Comparison of ENCODE assay signal across 24 cellular contexts in genomic region chr3:162970292-162970691, GRCh38.
"Had no signal": no experiment of that assay in that cellular context is flagged by ENCODE, and none has a peak within 500 bp of the region (broad histone marks: within the 10 kb centered on the region; RNA-seq: fewer than 3 reads in every experiment).

No MANE protein-coding gene starts in this region.

- H3K4me3 Mint-ChIP-seq: dendritic cell treated with granulocyte-macrophage colony-stimulating factor and Interleukin-4, amounts not matched to agents 40 ng/mL and 50 ng/mL, for 4 days; effector memory CD8-positive, alpha-beta T cell; immature natural killer cell; mesothelial cell of epicardium; naive B cell; naive thymus-derived CD8-positive, alpha-beta T cell had no signal

- H3K36me3 Mint-ChIP-seq: immature natural killer cell, mesothelial cell of epicardium, naive B cell had no signal

- H3K27ac Mint-ChIP-seq: dendritic cell treated with granulocyte-macrophage colony-stimulating factor and Interleukin-4, amounts not matched to agents 40 ng/mL and 50 ng/mL, for 4 days; effector memory CD8-positive, alpha-beta T cell; immature natural killer cell; mesothelial cell of epicardium; naive B cell had no signal

- H3K4me1 ChIP-seq: colonic mucosa, esophagus muscularis mucosa, foreskin keratinocyte, gastroesophageal sphincter, heart left ventricle, left ventricle myocardium inferior, lower lobe of right lung had no signal

- DNase-seq: colonic mucosa; cortex of kidney; effector CD8-positive, alpha-beta T cell; effector memory CD8-positive, alpha-beta T cell; foreskin keratinocyte; heart left ventricle; hypothalamus; immature natural killer cell; islet precursor cell; kidney; kidney glomerular epithelial cell; left colon; left ventricle myocardium inferior; lower lobe of right lung; mesenchymal stem cell; mucosa of descending colon; naive B cell; naive thymus-derived CD8-positive, alpha-beta T cell had no signal

- H3K27ac ChIP-seq: colonic mucosa, esophagus muscularis mucosa, foreskin keratinocyte, gastroesophageal sphincter, heart left ventricle, hepatocyte, left ventricle myocardium inferior, lower lobe of right lung had no signal

- H2AFZ ChIP-seq: hepatocyte had no signal

- ATAC-seq: effector memory CD8-positive, alpha-beta T cell; foreskin keratinocyte; gastroesophageal sphincter; heart left ventricle; left colon; left lobe of liver; lower lobe of right lung; mucosa of descending colon; naive thymus-derived CD8-positive, alpha-beta T cell had no signal

- H3K36me3 ChIP-seq: colonic mucosa, esophagus muscularis mucosa, gastroesophageal sphincter, heart left ventricle, left ventricle myocardium inferior, lower lobe of right lung had no signal

- H3K4me3 ChIP-seq: colonic mucosa, esophagus muscularis mucosa, gastroesophageal sphincter, heart left ventricle, hepatocyte, left ventricle myocardium inferior, lower lobe of right lung, mucosa of descending colon had no signal

- H3K4me2 ChIP-seq: hepatocyte had no signal

- H3K27me3 ChIP-seq: colonic mucosa, esophagus muscularis mucosa, foreskin keratinocyte, gastroesophageal sphincter, heart left ventricle, hepatocyte had no signal

- H3K9me3 ChIP-seq: colonic mucosa, esophagus muscularis mucosa, lower lobe of right lung, mucosa of descending colon had no signal

- H3K27me3 Mint-ChIP-seq: dendritic cell treated with granulocyte-macrophage colony-stimulating factor and Interleukin-4, amounts not matched to agents 40 ng/mL and 50 ng/mL, for 4 days; effector memory CD8-positive, alpha-beta T cell; naive B cell; naive thymus-derived CD8-positive, alpha-beta T cell had no signal

- H3K4me1 Mint-ChIP-seq: immature natural killer cell; mesothelial cell of epicardium; naive B cell; naive thymus-derived CD8-positive, alpha-beta T cell had no signal

- H3K79me2 ChIP-seq: hepatocyte had no signal
